Comparison of ENCODE assay signal across 10 cellular contexts in genomic region chr2:207505728-207506127, GRCh38. TPM values are rescaled to one million over a fixed set of nuclear protein-coding genes. Genes with fewer than 3 reads are reported as not detected.
A peak's percentile ranks its signal among the peaks of the same experiment; 100 is the strongest.
DNase-seq lines count a peak whose midpoint lies in the region; ATAC-seq, FAIRE-seq and TF ChIP-seq lines count a peak whose summit lies in the region.
"Had no signal": no experiment of that assay in that cellular context is flagged by ENCODE, and none has a peak within 500 bp of the region (broad histone marks: within the 10 kb centered on the region; RNA-seq: fewer than 3 reads in every experiment).

No MANE protein-coding gene starts in this region.

- CTCF ChIA-PET in activated CD8-positive, alpha-beta T cell treated with anti-CD3 and anti-CD28 coated beads, Interleukin-2, amount 10 ng/mL, durations not matched to agents 7 days and 5 days (lab: Charles Lee) = interaction anchor here (1.1 kb wide), 1 partner anchor 20 kb away, joined by 3 read pairs; no protein-coding TSS in a partner anchor

- H3K9me3 ChIP-seq in suprapubic skin (no peaks in the 10 kb centered on the region), kidney (ENCODE audit: control insufficient read depth in 1 of 2, low read length in 2 of 2) (no peaks in the 10 kb centered on the region)
- H3K9me3 ChIP-seq: tibial nerve had no signal

- no peak for TF ChIP-seq CTCF in suprapubic skin (IDR thresholded peaks at IDR 0.05)
- TF ChIP-seq CTCF in kidney (IDR thresholded peaks at IDR 0.05; ENCODE audit: borderline replicate concordance, extremely low read depth, insufficient read depth) = no peak

- DNase-seq in activated naive CD4-positive, alpha-beta T cell treated with Interleukin-2 at 50 U/mL for 16 hours = peak; percentile 37
- DNase-seq in activated naive CD4-positive, alpha-beta T cell treated with anti-CD3 and anti-CD28 coated beads, Interleukin-2, amount 50 U/mL, for 16 hours = no peak
- peak; percentile 36 for DNase-seq in activated CD8-positive, alpha-beta T cell treated with anti-CD3 and anti-CD28 coated beads, Interleukin-2, amount 10 ng/mL, durations not matched to agents 7 days and 5 days
- DNase-seq in glomerular visceral epithelial cell (ENCODE audit: extremely low spot score) (peak; percentile 89), suprapubic skin (ENCODE audit: low spot score in 2 of 2) (no peak), kidney (no peak)
- DNase-seq: NCI-H1048 had no signal

- H3K27me3 ChIP-seq in suprapubic skin = no peaks in the 10 kb centered on the region
- H3K27me3 ChIP-seq: tibial nerve had no signal

- peak overlapping the region; percentile 2 for H3K27ac ChIP-seq in suprapubic skin
- H3K27ac ChIP-seq in kidney (ENCODE audit: low read depth in 2 of 2, low read length in 2 of 2) = no peak overlapping the region

- peak; percentile 73 for ATAC-seq in activated CD8-positive, alpha-beta T cell treated with anti-CD3 and anti-CD28 coated beads, Interleukin-2, amount 10 ng/mL, durations not matched to agents 7 days and 5 days
- ATAC-seq in HG03159 (IDR thresholded peaks at IDR 0.05; ENCODE audit: unreplicated experiment) (no peak), HG03439 (IDR thresholded peaks at IDR 0.05; ENCODE audit: unreplicated experiment) (no peak)

- H3K27ac Mint-ChIP-seq in activated CD8-positive, alpha-beta T cell treated with anti-CD3 and anti-CD28 coated beads, Interleukin-2, amount 10 ng/mL, durations not matched to agents 7 days and 5 days = peak overlapping the region; percentile 47

- TF ChIP-seq POLR2A in suprapubic skin (IDR thresholded peaks at IDR 0.05) = no peak

- H3K4me1 Mint-ChIP-seq in activated CD8-positive, alpha-beta T cell treated with anti-CD3 and anti-CD28 coated beads, Interleukin-2, amount 10 ng/mL, durations not matched to agents 7 days and 5 days (ENCODE audit: low read depth) = peaks cover 65% of the 10 kb centered on the region

- no peak for FAIRE-seq in kidney (lab: Jason Lieb, UNC)

- no peak overlapping the region for H3K9ac ChIP-seq in kidney (ENCODE audit: low read length in 2 of 2)

- intact Hi-C loops in kidney (cut with DNase I) = no loop called here

- no peaks in the 10 kb centered on the region for H3K27me3 Mint-ChIP-seq in activated CD8-positive, alpha-beta T cell treated with anti-CD3 and anti-CD28 coated beads, Interleukin-2, amount 10 ng/mL, durations not matched to agents 7 days and 5 days (ENCODE audit: low read depth)

- TF ChIP-seq EP300 in suprapubic skin (IDR thresholded peaks at IDR 0.05) = no peak

- 12% methylated on average over 1 of the region's 1 CpG for WGBS in suprapubic skin

- no peaks in the 10 kb centered on the region for H3K36me3 Mint-ChIP-seq in activated CD8-positive, alpha-beta T cell treated with anti-CD3 and anti-CD28 coated beads, Interleukin-2, amount 10 ng/mL, durations not matched to agents 7 days and 5 days (ENCODE audit: low read depth)

- peaks cover 3% of the 10 kb centered on the region for H3K9me3 Mint-ChIP-seq in activated CD8-positive, alpha-beta T cell treated with anti-CD3 and anti-CD28 coated beads, Interleukin-2, amount 10 ng/mL, durations not matched to agents 7 days and 5 days (ENCODE audit: insufficient read depth)

- no peaks in the 10 kb centered on the region for H3K36me3 ChIP-seq in suprapubic skin
- no peaks in the 10 kb centered on the region for H3K36me3 ChIP-seq in kidney (ENCODE audit: control insufficient read depth in 1 of 2, insufficient read depth in 2 of 2, low read length in 2 of 2)
- H3K36me3 ChIP-seq: tibial nerve had no signal

- peaks cover 20% of the 10 kb centered on the region for H3K4me1 ChIP-seq in suprapubic skin
- H3K4me1 ChIP-seq in kidney (ENCODE audit: control insufficient read depth in 1 of 2, insufficient read depth in 1 of 2, low read depth in 1 of 2, low read length in 2 of 2) = peaks cover 0 to 2% of the 10 kb centered on the region in 2 donors

- peak overlapping the region; percentile 34 for H3K4me3 Mint-ChIP-seq in activated CD8-positive, alpha-beta T cell treated with anti-CD3 and anti-CD28 coated beads, Interleukin-2, amount 10 ng/mL, durations not matched to agents 7 days and 5 days

- H3K4me3 ChIP-seq in suprapubic skin (no peak overlapping the region), kidney (ENCODE audit: low read length in 2 of 2) (no peak overlapping the region)

- POLR2A ChIA-PET in activated CD8-positive, alpha-beta T cell treated with anti-CD3 and anti-CD28 coated beads, Interleukin-2, amount 10 ng/mL, durations not matched to agents 7 days and 5 days (lab: Charles Lee) = interaction anchor here (3.8 kb wide), 1 partner anchor 24 kb away, joined by 28 read pairs; the partner anchor contains the start of gene CREB1

RNA-seq across cellular contexts. Expression of gene CREB1, which starts 24.0 kb away (rescaled TPM):
- total RNA-seq in activated CD8-positive, alpha-beta T cell treated with anti-CD3 and anti-CD28 coated beads, Interleukin-2, amount 10 ng/mL, durations not matched to agents 7 days and 5 days = 100 to 1,000 TPM in 1 of 2 experiments, 10 to 100 TPM in 1; 87.6 to 103 TPM
- total RNA-seq in suprapubic skin (10 to 100 TPM; 33.3 to 90.4 (median 55.1) TPM), kidney (63.8 TPM)
- 8.9 TPM for polyA plus RNA-seq in kidney (ENCODE audit: insufficient read depth, low read depth, low replicate concordance)

Comparison
In these comparisons a context has a peak if more than half of its experiments do, and no peak if none do; other contexts are left out.
1. DNase-seq: peak in activated naive CD4-positive, alpha-beta T cell treated with Interleukin-2 at 50 U/mL for 16 hours (single experiment), activated CD8-positive, alpha-beta T cell treated with anti-CD3 and anti-CD28 coated beads, Interleukin-2, amount 10 ng/mL, durations not matched to agents 7 days and 5 days (single experiment) and glomerular visceral epithelial cell (single experiment); none in activated naive CD4-positive, alpha-beta T cell treated with anti-CD3 and anti-CD28 coated beads, Interleukin-2, amount 50 U/mL, for 16 hours (single experiment), suprapubic skin (0 of 2) and kidney (single experiment).